ENCODE assay signal across 1 cellular context in genomic region chr22:20325996-20326395, GRCh38. TPM values are rescaled to one million over a fixed set of nuclear protein-coding genes. Genes with fewer than 3 reads are reported as not detected.
"Had no signal": no experiment of that assay in that cellular context is flagged by ENCODE, and none has a peak within 500 bp of the region (broad histone marks: within the 10 kb centered on the region; RNA-seq: fewer than 3 reads in every experiment).

No MANE protein-coding gene starts in this region.

RNA-seq across cellular contexts. Expression of gene RTN4R, which starts 57.9 kb away (rescaled TPM):
- total RNA-seq: OCI-LY7 had no signal
